ENCODE assay signal across 10 cellular contexts in genomic region chr15:58115692-58116091, GRCh38. TPM values are rescaled to one million over a fixed set of nuclear protein-coding genes. Genes with fewer than 3 reads are reported as not detected.
DNase-seq lines count a peak whose midpoint lies in the region; ATAC-seq, FAIRE-seq and TF ChIP-seq lines count a peak whose summit lies in the region.
"Had no signal": no experiment of that assay in that cellular context is flagged by ENCODE, and none has a peak within 500 bp of the region (broad histone marks: within the 10 kb centered on the region; RNA-seq: fewer than 3 reads in every experiment).

No MANE protein-coding gene starts in this region.

- no peak overlapping the region for H3K18ac ChIP-seq in IMR-90 (ENCODE audit: low read depth, low read length)

- no peak overlapping the region for H4K5ac ChIP-seq in IMR-90 (ENCODE audit: low read depth, low read length)

- H3K4me3 ChIP-seq in IMR-90 (ENCODE audit: insufficient read depth, low read depth, low read length) (no peak overlapping the region), bronchial epithelial cell (ENCODE audit: low read depth, low read length) (no peak overlapping the region), right lobe of liver (no peak overlapping the region)

- dilution Hi-C loops in IMR-90 (cut with HindIII; ENCODE audit: low sequenced_read_pairs, unreplicated experiment), result no loop called here

- no peak overlapping the region for H3K23ac ChIP-seq in IMR-90 (ENCODE audit: low read depth, low read length)

- H3K9me1 ChIP-seq in IMR-90 (ENCODE audit: insufficient read depth, low read length), result no peaks in the 10 kb centered on the region

- H3K4me1 Mint-ChIP-seq in Calu3 (ENCODE audit: low read depth, unreplicated experiment), result no peaks in the 10 kb centered on the region
- H3K4me1 Mint-ChIP-seq in activated T-cell treated with anti-CD3 and anti-CD28 coated beads, Interleukin-2, amount 50 U/mL, for 4 hours (ENCODE audit: low read depth), result no peaks in the 10 kb centered on the region

- no peak overlapping the region for H3K4me3 Mint-ChIP-seq in Calu3 (ENCODE audit: low read depth, unreplicated experiment)
- no peak overlapping the region for H3K4me3 Mint-ChIP-seq in activated T-cell treated with anti-CD3 and anti-CD28 coated beads, Interleukin-2, amount 50 U/mL, for 4 hours

- no peak for FAIRE-seq in bronchial epithelial cell (lab: Jason Lieb, UNC)

- no peaks in the 10 kb centered on the region for H3K36me3 Mint-ChIP-seq in Calu3 (ENCODE audit: insufficient read depth, unreplicated experiment)
- no peaks in the 10 kb centered on the region for H3K36me3 Mint-ChIP-seq in activated T-cell treated with anti-CD3 and anti-CD28 coated beads, Interleukin-2, amount 50 U/mL, for 4 hours (ENCODE audit: insufficient read depth)

- H2BK20ac ChIP-seq in IMR-90 (ENCODE audit: low read depth, low read length), result no peak overlapping the region

- H3K4me1 ChIP-seq in IMR-90 (ENCODE audit: control insufficient read depth, insufficient read depth, low read length) (no peaks in the 10 kb centered on the region), right lobe of liver (peaks cover 0 to 54% (median 23%) of the 10 kb centered on the region in 4 donors)

- no peaks in the 10 kb centered on the region for H3K79me1 ChIP-seq in IMR-90 (ENCODE audit: low read depth in 1 of 2, low read length in 2 of 2)

- H3K9me3 ChIP-seq in IMR-90 (ENCODE audit: control insufficient read depth, insufficient read depth, low read length), result no peaks in the 10 kb centered on the region
- no peaks in the 10 kb centered on the region for H3K9me3 ChIP-seq in right lobe of liver

- H3K27ac ChIP-seq in IMR-90 (ENCODE audit: insufficient read depth, low read length) (no peak overlapping the region), right lobe of liver (no peak overlapping the region)

- H3K27me3 ChIP-seq in IMR-90 (ENCODE audit: control insufficient read depth, insufficient read depth, low read length) (no peaks in the 10 kb centered on the region; the same call in 1 of the 2 replicates), bronchial epithelial cell (ENCODE audit: control insufficient read depth, insufficient read depth, low read length) (no peaks in the 10 kb centered on the region), right lobe of liver (no peaks in the 10 kb centered on the region)

- H3K27me3 Mint-ChIP-seq in Calu3 (ENCODE audit: unreplicated experiment), result peaks cover 11% of the 10 kb centered on the region
- peaks cover 29% of the 10 kb centered on the region for H3K27me3 Mint-ChIP-seq in activated T-cell treated with anti-CD3 and anti-CD28 coated beads, Interleukin-2, amount 50 U/mL, for 4 hours (ENCODE audit: low read depth)

- H3K9me3 Mint-ChIP-seq in Calu3 (ENCODE audit: low read depth, unreplicated experiment), result peaks cover 7% of the 10 kb centered on the region
- H3K9me3 Mint-ChIP-seq in activated T-cell treated with anti-CD3 and anti-CD28 coated beads, Interleukin-2, amount 50 U/mL, for 4 hours, result no peaks in the 10 kb centered on the region

- no peak overlapping the region for H2AK5ac ChIP-seq in IMR-90 (ENCODE audit: low read depth, low read length)

- no TSS peak for BruUV-seq in Calu3 (replicated peaks; lab: Mats Ljungman, UMichigan)
- no TSS peak for BruUV-seq in IMR-90 (replicated peaks; lab: Mats Ljungman, UMichigan)

- H4K8ac ChIP-seq in IMR-90 (ENCODE audit: low read depth in 2 of 2, low read length in 2 of 2), result no peak overlapping the region

- CTCF ChIA-PET in Calu3 (lab: Charles Lee) (no interaction called here), IMR-90 (lab: Yijun Ruan, JAX) (no interaction called here)

- no peak overlapping the region for H3K4me2 ChIP-seq in IMR-90 (ENCODE audit: low read depth, low read length)

- no peak overlapping the region for H2AFZ ChIP-seq in IMR-90 (replicated peaks; ENCODE audit: low read length, poor library complexity)

- H4K20me1 ChIP-seq in IMR-90 (ENCODE audit: insufficient read depth, low read length), result no peaks in the 10 kb centered on the region

- in situ Hi-C loops in IMR-90 (cut with MboI; ENCODE audit: low sequenced_read_pairs), result no loop called here
- in situ Hi-C loops in GM13977 (cut with MboI; ENCODE audit: low pct_unique_long_range_greater_than_20kb, low sequenced_read_pairs, unreplicated experiment), result no loop called here

- no peak for TF ChIP-seq POLR2A in IMR-90 (IDR thresholded peaks at IDR 0.05; ENCODE audit: low read depth, low read length)
- no peak for TF ChIP-seq POLR2A in right lobe of liver (IDR thresholded peaks at IDR 0.05)

- H3K4ac ChIP-seq in IMR-90 (ENCODE audit: low read depth, low read length), result no peak overlapping the region

- no peak overlapping the region for H3K56ac ChIP-seq in IMR-90 (ENCODE audit: extremely low read depth, insufficient read depth, low read length)

- H2BK15ac ChIP-seq in IMR-90 (ENCODE audit: low read depth, low read length), result no peak overlapping the region

- POLR2A ChIA-PET in IMR-90 (lab: Charles Lee; ENCODE audit: unreplicated experiment), result no interaction called here

- H2BK120ac ChIP-seq in IMR-90 (ENCODE audit: low read depth, low read length), result no peak overlapping the region

- H3K14ac ChIP-seq in IMR-90 (replicated peaks; ENCODE audit: low read depth, low read length), result no peak overlapping the region

- TF ChIP-seq CTCF in Calu3 (IDR thresholded peaks at IDR 0.05; ENCODE audit: unreplicated experiment) (peak; percentile 35), IMR-90 (conservative IDR thresholded peaks at IDR 0.05; ENCODE audit: low read depth, low read length) (no peak), bronchial epithelial cell (IDR thresholded peaks at IDR 0.05; ENCODE audit: insufficient read depth, low read length, severe bottlenecking) (peak; percentile 19), right lobe of liver (IDR thresholded peaks at IDR 0.05) (peak; percentile 39 to 65 (median 50)), GM13977 (IDR thresholded peaks at IDR 0.05; ENCODE audit: extremely low read depth, insufficient read depth, missing control alignments) (no peak)

- intact Hi-C loops in Calu3 (cut with micrococcal nuclease; ENCODE audit: unreplicated experiment) (loop anchor here (1.0 kb wide), 1 partner anchor 66 kb away; no protein-coding TSS in a partner anchor), IMR-90 (cut with micrococcal nuclease) (no loop called here), right lobe of liver (cut with DNase I) (loop anchor here in 1 of 2 donors (10.0 kb wide), 1 partner anchor 59 kb away; no protein-coding TSS in a partner anchor)

- no peak for ATAC-seq in IMR-90 (ENCODE audit: low read depth)
- ATAC-seq in right lobe of liver, result peak; percentile 62 to 79 (median 68)
- no peak for ATAC-seq in activated T-cell treated with anti-CD3 and anti-CD28 coated beads, Interleukin-2, amount 50 U/mL, for 4 hours
- ATAC-seq in esophagus mucosa, result no peak

- H2BK5ac ChIP-seq in IMR-90 (ENCODE audit: low read depth, low read length, poor library complexity, severe bottlenecking), result no peak overlapping the region

- no CpG with 5 or more reads among the region's 1 CpG for WGBS in IMR-90 (ENCODE audit: extremely low coverage in 2 of 2, insufficient read length in 1 of 2), 2 experiments
- 43% methylated on average over 1 of the region's 1 CpG for WGBS in right lobe of liver (ENCODE audit: insufficient coverage, low coverage, low lambda C conversion rate, missing lambda C conversion rate)

- no peak for DNase-seq in Calu3
- DNase-seq in IMR-90, result no peak
- DNase-seq in bronchial epithelial cell (ENCODE audit: low read depth), result peak; percentile 41
- no peak for DNase-seq in right lobe of liver
- DNase-seq in activated T-cell treated with anti-CD3 and anti-CD28 coated beads, Interleukin-2, amount 50 U/mL, for 4 hours, result no peak
- DNase-seq in activated CD8-positive, alpha-beta memory T cell treated with anti-CD3 and anti-CD28 coated beads, Interleukin-2, amount 50 U/mL, for 48 hours, result no peak
- DNase-seq in GM13977 (ENCODE audit: low spot score), result no peak
- DNase-seq: SIG-M5 had no signal

- no peak overlapping the region for H2AK9ac ChIP-seq in IMR-90 (replicated peaks; ENCODE audit: low read depth, low read length, poor library complexity)

- H3K36me3 ChIP-seq in IMR-90 (ENCODE audit: control insufficient read depth, insufficient read depth, low read length), result no peaks in the 10 kb centered on the region
- H3K36me3 ChIP-seq in bronchial epithelial cell (ENCODE audit: control insufficient read depth, insufficient read depth, low read length), result no peaks in the 10 kb centered on the region
- no peaks in the 10 kb centered on the region for H3K36me3 ChIP-seq in right lobe of liver

- no peak for TF ChIP-seq RAD21 in IMR-90 (IDR thresholded peaks at IDR 0.05; ENCODE audit: low read length)

- no peak overlapping the region for H4K91ac ChIP-seq in IMR-90 (ENCODE audit: insufficient read depth, low read depth, low read length)

- no peak overlapping the region for H3K27ac Mint-ChIP-seq in Calu3 (ENCODE audit: unreplicated experiment)

- H3K9ac ChIP-seq in IMR-90 (ENCODE audit: low read depth, low read length), result no peak overlapping the region

TF ChIP-seq in IMR-90, 13 proteins besides CTCF, POLR2A, EP300 and RAD21:
- TF ChIP-seq NFE2L2 (IDR thresholded peaks at IDR 0.05; ENCODE audit: low read depth, low read length), result no peak
- no peak for TF ChIP-seq BHLHE40 (IDR thresholded peaks at IDR 0.05; ENCODE audit: low read depth, low read length)
- TF ChIP-seq RCOR1 (IDR thresholded peaks at IDR 0.05; ENCODE audit: insufficient replicate concordance, low read length), result no peak
- 0 out of 2 replicates have a peak, but pooled peaks have one; percentile 9 for TF ChIP-seq SMC3 (IDR thresholded peaks at IDR 0.05; ENCODE audit: low read depth, low read length)

RNA-seq across cellular contexts. Expression of gene AQP9, which starts 22.5 kb away (rescaled TPM):
- total RNA-seq in Calu3 (2022) (not detected in 2 replicates), IMR-90 (2012; rRNA removed) (not detected in 2 replicates), bronchial epithelial cell (not detected in 2 replicates), right lobe of liver (100 to 1,000 TPM in 4 of 6 experiments, 10 to 100 TPM in 2; 72.9 to 350 (median 156) TPM), esophagus mucosa (0.60 TPM)
- not detected in 2 replicates for polyA plus RNA-seq in IMR-90 (2012; rRNA removed)
- not detected in 2 replicates for polyA plus RNA-seq in IMR-90 (2012; cell fraction: cytosol; rRNA removed)
- polyA plus RNA-seq in IMR-90 (2012; cell fraction: nucleus; rRNA removed; ENCODE audit: low replicate concordance), result not detected in 2 replicates
- under 1 TPM; 0.26 to 0.99 (median 0.60) TPM for total RNA-seq in activated T-cell treated with anti-CD3 and anti-CD28 coated beads, Interleukin-2, amount 50 U/mL, for 4 hours
- total RNA-seq: pulmonary artery endothelial cell had no signal

RNA-seq across cellular contexts. Expression of gene ALDH1A2, which starts 50.2 kb away (rescaled TPM):
- total RNA-seq in Calu3 (2022) (219 and 231 TPM in 2 replicates), IMR-90 (2012; rRNA removed) (not detected in 2 replicates), bronchial epithelial cell (0.79 and 1.9 TPM in 2 replicates), right lobe of liver (10 to 100 TPM in 4 of 6 experiments, 1 to 10 TPM in 2; 4.3 to 33.2 (median 10.8) TPM), esophagus mucosa (1.8 TPM)
- not detected in 2 replicates for polyA plus RNA-seq in IMR-90 (2012; rRNA removed)
- not detected in 2 replicates for polyA plus RNA-seq in IMR-90 (2012; cell fraction: cytosol; rRNA removed)
- not detected in 2 replicates for polyA plus RNA-seq in IMR-90 (2012; cell fraction: nucleus; rRNA removed; ENCODE audit: low replicate concordance)
- 1 to 10 TPM in 1 of 3 donors, under 1 TPM in 2; 0.38 to 2.3 (median 0.53) TPM for total RNA-seq in activated T-cell treated with anti-CD3 and anti-CD28 coated beads, Interleukin-2, amount 50 U/mL, for 4 hours

Comparison
In these comparisons a context has a peak if more than half of its experiments do, and no peak if none do; other contexts are left out.
1. CTCF ChIP-seq: peak in Calu3 (single experiment), bronchial epithelial cell (single experiment) and right lobe of liver (4 of 4); none in IMR-90 (single experiment) and GM13977 (single experiment).
2. ATAC-seq: peak in right lobe of liver (4 of 4); none in IMR-90 (single experiment), activated T-cell treated with anti-CD3 and anti-CD28 coated beads, Interleukin-2, amount 50 U/mL, for 4 hours (0 of 2) and esophagus mucosa (single experiment).
3. RNA of gene AQP9, which starts 22.5 kb away (total RNA-seq): 72.9 to 350 TPM in right lobe of liver; 0.26 to 0.99 TPM in activated T-cell treated with anti-CD3 and anti-CD28 coated beads, Interleukin-2, amount 50 U/mL, for 4 hours, 0.60 TPM in esophagus mucosa (single experiment), not detected in Calu3, not detected in IMR-90 and not detected in bronchial epithelial cell; every median in the first group is over 10 times any median in the second.